In genomic region chr2:134193774-134194173, GRCh38 we compare ENCODE assay signal across 30 cellular contexts.
A peak's percentile ranks its signal among the peaks of the same experiment; 100 is the strongest.
DNase-seq lines count a peak whose midpoint lies in the region; ATAC-seq and TF ChIP-seq lines count a peak whose summit lies in the region.
"Had no signal": no experiment of that assay in that cellular context is flagged by ENCODE, and none has a peak within 500 bp of the region (broad histone marks: within the 10 kb centered on the region; RNA-seq: fewer than 3 reads in every experiment).

No MANE protein-coding gene starts in this region.

- no peak for TF ChIP-seq POLR2A in body of pancreas (IDR thresholded peaks at IDR 0.05)

- intact Hi-C loops in body of pancreas (cut with DNase I): no loop called here

- H3K27ac Mint-ChIP-seq in glutamatergic neuron (ENCODE audit: unreplicated experiment): peak overlapping the region; percentile 33
- H3K27ac Mint-ChIP-seq: activated CD8-positive, alpha-beta T cell treated with anti-CD3 and anti-CD28 coated beads, Interleukin-2, amount 10 ng/mL, durations not matched to agents 7 days and 5 days had no signal

- peaks cover 6% of the 10 kb centered on the region for H3K9me3 Mint-ChIP-seq in glutamatergic neuron (ENCODE audit: unreplicated experiment)

- in situ Hi-C loops in GM13976 (cut with MboI; ENCODE audit: low sequenced_read_pairs, unreplicated experiment): no loop called here

- no peak overlapping the region for H3K27ac ChIP-seq in body of pancreas
- H3K27ac ChIP-seq: C4-2B, HL-60, PC-9, VCaP had no signal

- no peaks in the 10 kb centered on the region for H3K27me3 ChIP-seq in body of pancreas

- no peaks in the 10 kb centered on the region for H3K9me3 ChIP-seq in body of pancreas

- no peak overlapping the region for H3K4me3 ChIP-seq in body of pancreas
- H3K4me3 ChIP-seq: PC-9, smooth muscle cell had no signal

- peaks cover 14% of the 10 kb centered on the region for H3K4me1 Mint-ChIP-seq in glutamatergic neuron (ENCODE audit: low read depth, unreplicated experiment)
- H3K4me1 Mint-ChIP-seq: neural crest cell had no signal

- no peak overlapping the region for H3K4me3 Mint-ChIP-seq in glutamatergic neuron (ENCODE audit: unreplicated experiment)
- H3K4me3 Mint-ChIP-seq: activated CD8-positive, alpha-beta T cell treated with anti-CD3 and anti-CD28 coated beads, Interleukin-2, amount 10 ng/mL, durations not matched to agents 7 days and 5 days; activated naive CD8-positive, alpha-beta T cell; central memory CD8-positive, alpha-beta T cell; neural crest cell had no signal

- no peak for ATAC-seq in body of pancreas
- no peak for ATAC-seq in HG03045 (IDR thresholded peaks at IDR 0.05; ENCODE audit: unreplicated experiment)
- ATAC-seq: activated CD8-positive, alpha-beta T cell treated with anti-CD3 and anti-CD28 coated beads, Interleukin-2, amount 10 ng/mL, durations not matched to agents 7 days and 5 days; left lobe of liver; stimulated activated naive CD8-positive, alpha-beta T cell treated with anti-CD3 and anti-CD28 coated beads, Interleukin-15, Interleukin-2, amounts not matched to agents 100 U/mL and 50 U/mL, for 24 hours had no signal

- H3K27me3 Mint-ChIP-seq in glutamatergic neuron (ENCODE audit: unreplicated experiment): peaks cover 4% of the 10 kb centered on the region
- H3K27me3 Mint-ChIP-seq: activated naive CD8-positive, alpha-beta T cell; central memory CD8-positive, alpha-beta T cell had no signal

- H3K4me1 ChIP-seq in body of pancreas: peaks cover 73% of the 10 kb centered on the region

- WGBS in body of pancreas, 2 donors: 29 to 42% methylated on average over 6 of the region's 6 CpGs

- DNase-seq in ELR (ENCODE audit: low read depth) (peak; percentile 5), NCI-H446 treated with DMSO at 0.1 percent for 48 hours (lab: John Stamatoyannopoulos, UW) (peak; percentile 42), body of pancreas (peak in 1 of 4 donors; percentile 38), glutamatergic neuron (no peak), GM13976 (ENCODE audit: low spot score) (no peak), nucleus accumbens (lab: John Stamatoyannopoulos, UW) (no peak)
- no peak for DNase-seq in activated CD8-positive, alpha-beta memory T cell treated with anti-CD3 and anti-CD28 coated beads, Interleukin-2, amount 50 U/mL, for 4 hours
- DNase-seq: activated CD4-positive, alpha-beta T cell treated with anti-CD3 and anti-CD28 coated beads for 4 hours; activated CD8-positive, alpha-beta T cell treated with anti-CD3 and anti-CD28 coated beads, Interleukin-2, amount 10 ng/mL, durations not matched to agents 7 days and 5 days; activated effector memory CD4-positive, alpha-beta T cell treated with anti-CD3 and anti-CD28 coated beads, Interleukin-2, amount 50 U/mL, for 16 hours; anterior cingulate cortex; KG1; mesendoderm; NCI-H1092 treated with DMSO at 0.1 percent for 48 hours; NCI-H1930; NCI-H2171 treated with DMSO at 0.1 percent for 48 hours; NCI-H526 treated with DMSO at 0.1 percent for 48 hours; PC-9; SHP77; stimulated activated naive CD8-positive, alpha-beta T cell treated with anti-CD3 and anti-CD28 coated beads, Interleukin-15, Interleukin-2, amounts not matched to agents 100 U/mL and 50 U/mL, for 24 hours; T-helper 9 cell had no signal

- no peaks in the 10 kb centered on the region for H3K36me3 ChIP-seq in body of pancreas (replicated peaks in 1 of 2; ENCODE audit: insufficient read depth in 1 of 2, low read depth in 2 of 2)

- H3K36me3 Mint-ChIP-seq in glutamatergic neuron (ENCODE audit: unreplicated experiment): no peaks in the 10 kb centered on the region

- TF ChIP-seq CTCF in body of pancreas (IDR thresholded peaks at IDR 0.05) (peak in 5 of 7 experiments; percentile 9 to 35 (median 33)), glutamatergic neuron (IDR thresholded peaks at IDR 0.05; ENCODE audit: partially characterized antibody, unreplicated experiment) (no peak), GM13976 (IDR thresholded peaks at IDR 0.05; ENCODE audit: borderline replicate concordance, control extremely low read depth, extremely low read depth, insufficient read depth, missing control alignments) (no peak)

Comparison
In these comparisons a context has a peak if more than half of its experiments do, and no peak if none do; other contexts are left out.
1. DNase-seq: peak in ELR (single experiment) and NCI-H446 treated with DMSO at 0.1 percent for 48 hours (single experiment); none in glutamatergic neuron (single experiment), GM13976 (single experiment), nucleus accumbens (0 of 56) and activated CD8-positive, alpha-beta memory T cell treated with anti-CD3 and anti-CD28 coated beads, Interleukin-2, amount 50 U/mL, for 4 hours (single experiment).
2. CTCF ChIP-seq: peak in body of pancreas (5 of 7); none in glutamatergic neuron (single experiment) and GM13976 (single experiment).